6 cellular contexts compared by ENCODE assay signal in the genomic region with DNA sequence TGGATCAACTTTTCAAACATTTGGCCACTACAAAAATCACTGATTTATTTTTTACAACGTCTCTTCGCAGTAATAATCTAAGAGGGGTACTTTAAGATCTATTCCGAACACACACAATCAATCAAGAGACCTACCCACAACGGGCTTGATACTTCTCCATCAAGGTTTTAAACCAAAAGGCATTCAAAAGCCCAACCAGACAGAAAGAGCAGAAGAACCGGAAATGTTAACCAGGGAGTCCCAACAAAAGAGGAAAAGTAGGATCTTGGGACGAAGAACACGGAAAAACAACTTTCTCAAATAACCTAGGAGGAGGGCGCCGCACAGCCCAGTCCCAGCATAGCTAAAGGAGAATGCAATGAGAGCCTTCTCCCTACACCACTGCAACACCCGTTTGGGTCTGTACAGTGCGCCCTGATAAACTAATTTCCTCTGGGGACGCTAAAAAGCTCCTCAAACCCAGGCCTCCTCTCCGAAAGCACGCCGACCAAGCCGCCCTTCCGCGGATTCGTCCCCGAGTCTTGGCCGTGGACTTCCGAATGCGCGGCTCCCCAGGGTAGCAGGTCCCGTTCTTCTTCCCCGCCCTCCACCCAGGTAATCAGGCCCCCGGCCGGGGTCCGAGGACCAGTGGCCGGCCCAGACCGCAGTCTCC. TPM values are rescaled to one million over a fixed set of nuclear protein-coding genes. Genes with fewer than 3 reads are reported as not detected.
DNase-seq lines count a peak whose midpoint lies in the region; ATAC-seq and TF ChIP-seq lines count a peak whose summit lies in the region.

No MANE protein-coding gene starts in this region.

- peak; percentile 3 for ATAC-seq in left ventricle myocardium superior
- peak; percentile 1 for ATAC-seq in upper lobe of right lung

- H3K27ac ChIP-seq in RWPE1, result peak overlapping the region; percentile 83
- H3K27ac ChIP-seq in upper lobe of right lung, result peak overlapping the region; percentile 83

- no peaks in the 10 kb centered on the region for H3K27me3 ChIP-seq in upper lobe of right lung

- CTCF ChIA-PET in RWPE1 (lab: Yijun Ruan, JAX), result interaction anchor here (0.6 to 1.6 kb wide), 3 partner anchors 32 to 90 kb away, joined by 3 to 9 read pairs (median 4); no protein-coding TSS in a partner anchor

- POLR2A ChIA-PET in RWPE1 (lab: Yijun Ruan, JAX; ENCODE audit: low non-redundant PET), result interaction anchor here (1.3 kb wide), 1 partner anchor 11 kb away, joined by 5 read pairs; no protein-coding TSS in a partner anchor

- DNase-seq in activated T-cell treated with anti-CD3 and anti-CD28 coated beads for 1 hour (ENCODE audit: low read depth) (peak; percentile 20), RWPE1 (ENCODE audit: low spot score) (no peak), left ventricle myocardium superior (no peak), upper lobe of right lung (no peak), COR-L47 (lab: John Stamatoyannopoulos, UW) (no peak)
- no peak for DNase-seq in activated T-cell treated with anti-CD3 and anti-CD28 coated beads, Interleukin-2, amount 50 U/mL, for 48 hours

- H3K9me3 ChIP-seq in upper lobe of right lung, result no peaks in the 10 kb centered on the region

- peaks cover 20% of the 10 kb centered on the region for H3K4me1 ChIP-seq in upper lobe of right lung

- H3K4me3 ChIP-seq in upper lobe of right lung, result peak overlapping the region; percentile 70

- intact Hi-C loops in left ventricle myocardium superior (cut with micrococcal nuclease), result no loop called here
- intact Hi-C loops in upper lobe of right lung (cut with DNase I), result no loop called here

- TF ChIP-seq CTCF in RWPE1 (conservative IDR thresholded peaks at IDR 0.05; ENCODE audit: low read depth) (no peak), upper lobe of right lung (IDR thresholded peaks at IDR 0.05) (no peak)

- H3K36me3 ChIP-seq in upper lobe of right lung, result peaks cover 36% of the 10 kb centered on the region

RNA-seq across cellular contexts. Expression of a gene that starts 0.6 kb away (rescaled TPM):
- total RNA-seq in left ventricle myocardium superior (248 TPM), upper lobe of right lung (308 TPM)

RNA-seq across cellular contexts. Expression of a gene that starts 7.1 kb away (rescaled TPM):
- total RNA-seq in left ventricle myocardium superior (82.3 TPM), upper lobe of right lung (12.7 TPM)

RNA-seq across cellular contexts. Expression of a gene that starts 18.7 kb away (rescaled TPM):
- 0.12 TPM for total RNA-seq in left ventricle myocardium superior
- 0.23 TPM for total RNA-seq in upper lobe of right lung

RNA-seq across cellular contexts. Expression of a gene that starts 37.0 kb away (rescaled TPM):
- total RNA-seq in left ventricle myocardium superior (52.9 TPM), upper lobe of right lung (56.9 TPM)

RNA-seq across cellular contexts. Expression of a gene that starts 45.2 kb away (rescaled TPM):
- total RNA-seq in left ventricle myocardium superior (not detected), upper lobe of right lung (not detected)
